31 cellular contexts compared by ENCODE assay signal in the genomic region with DNA sequence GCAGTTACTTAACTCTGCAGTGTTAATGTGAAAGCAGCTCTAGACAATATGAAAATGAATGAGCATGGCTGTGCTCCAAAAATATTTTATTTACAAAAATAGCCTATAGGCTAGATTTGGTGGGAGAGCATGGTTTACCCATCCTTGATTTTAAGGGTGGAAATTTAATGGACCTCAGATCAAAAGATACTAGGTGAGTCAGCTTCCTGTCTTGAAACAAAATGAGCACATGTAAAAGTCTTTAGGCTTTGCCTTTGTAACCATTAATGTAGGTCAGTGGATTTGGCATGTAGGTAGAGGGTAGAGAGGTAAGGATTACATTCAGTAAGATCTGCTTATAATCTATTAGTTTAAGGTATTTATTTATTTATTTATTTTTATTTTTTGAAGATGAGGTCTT.
DNase-seq lines count a peak whose midpoint lies in the region; TF ChIP-seq lines count a peak whose summit lies in the region.
"Had no signal": no experiment of that assay in that cellular context is flagged by ENCODE, and none has a peak within 500 bp of the region (broad histone marks: within the 10 kb centered on the region; RNA-seq: fewer than 3 reads in every experiment).

No MANE protein-coding gene starts in this region.

- no peaks in the 10 kb centered on the region for H3K36me3 ChIP-seq in mesodermal cell (ENCODE audit: control insufficient read depth, insufficient read depth, low read length)
- H3K36me3 ChIP-seq in OCI-LY7 (ENCODE audit: insufficient read depth, low read length): no peaks in the 10 kb centered on the region
- H3K36me3 ChIP-seq: BE2C, prostate gland, tibial nerve had no signal

- H3K79me2 ChIP-seq in OCI-LY7 (ENCODE audit: insufficient read depth, low read depth, low read length): no peaks in the 10 kb centered on the region

- CTCF ChIA-PET in OCI-LY7 (lab: Charles Lee; ENCODE audit: unreplicated experiment): no interaction called here

- H3K27ac ChIP-seq in mesodermal cell (ENCODE audit: low read depth, low read length, severe bottlenecking) (peak overlapping the region; percentile 77), OCI-LY7 (ENCODE audit: low read depth, low read length, poor library complexity, severe bottlenecking) (no peak overlapping the region)
- H3K27ac ChIP-seq: prostate gland had no signal

- POLR2A ChIA-PET in OCI-LY7 (lab: Charles Lee): no interaction called here

- H3K9me2 ChIP-seq in OCI-LY7 (ENCODE audit: insufficient read depth, low read length): no peaks in the 10 kb centered on the region

- H3K4me1 ChIP-seq in mesodermal cell (ENCODE audit: control insufficient read depth, insufficient read depth, low read length, poor library complexity, severe bottlenecking) (peaks cover 22% of the 10 kb centered on the region), OCI-LY7 (ENCODE audit: insufficient read depth, low read length, poor library complexity, severe bottlenecking) (no peaks in the 10 kb centered on the region)
- H3K4me1 ChIP-seq: BE2C, prostate gland, tibial nerve had no signal

- H2AFZ ChIP-seq in OCI-LY7 (ENCODE audit: low read length): no peak overlapping the region

- H3K9me3 ChIP-seq in mesodermal cell (ENCODE audit: control insufficient read depth, low read length): peaks cover 1% of the 10 kb centered on the region
- no peaks in the 10 kb centered on the region for H3K9me3 ChIP-seq in OCI-LY7 (ENCODE audit: low read length)
- H3K9me3 ChIP-seq: BE2C, prostate gland had no signal

- no peak overlapping the region for H3K4me2 ChIP-seq in OCI-LY7 (ENCODE audit: low read length)

- no peaks in the 10 kb centered on the region for H4K20me1 ChIP-seq in OCI-LY7 (ENCODE audit: insufficient read depth, low read length)

- H3K4me3 ChIP-seq in mesodermal cell (ENCODE audit: extremely low read depth, insufficient read depth, low read length, poor library complexity, severe bottlenecking) (no peak overlapping the region), OCI-LY7 (ENCODE audit: low read depth, low read length, poor library complexity, severe bottlenecking) (no peak overlapping the region)
- H3K4me3 ChIP-seq: prostate gland, tibial nerve had no signal

- DNase-seq in EH (ENCODE audit: low read depth) (peak; percentile 28), HT1080 (ENCODE audit: low read depth) (peak; percentile 41), amniotic epithelial cell (ENCODE audit: low read depth) (peak; percentile 27), GM20000 (ENCODE audit: low spot score) (no peak), T-helper 9 cell (no peak), OCI-LY7 (ENCODE audit: low spot score) (no peak)
- DNase-seq in stimulated activated CD4-positive, alpha-beta T cell treated with anti-CD3 and anti-CD28 coated beads, Interleukin-15, amount 100 ng/mL, for 24 hours: no peak
- DNase-seq: activated CD4-positive, alpha-beta T cell treated with anti-CD3 and anti-CD28 coated beads, Interleukin-2, amount 50 U/mL, for 1 hour; activated CD8-positive, alpha-beta memory T cell treated with anti-CD3 and anti-CD28 coated beads, Interleukin-2, amount 10 ng/mL, durations not matched to agents 7 days and 5 days; activated gamma-delta T cell treated with Interleukin-2 at 50 U/mL for 16 hours; activated naive CD8-positive, alpha-beta T cell treated with anti-CD3 and anti-CD28 coated beads, Interleukin-2, amount 10 ng/mL, durations not matched to agents 7 days and 5 days; activated T-cell treated with anti-CD3 and anti-CD28 coated beads, Interleukin-2, amount 50 U/mL, for 4 hours; BE2C; CD8-positive, alpha-beta T cell; central memory CD4-positive, alpha-beta T cell; cortex of kidney; effector memory CD8-positive, alpha-beta T cell; foreskin fibroblast; head of caudate nucleus; IMR-90; kidney; midbrain; naive B cell; NCI-H1092 treated with DMSO at 0.1 percent for 48 hours; NCI-H187; NCI-H524 treated with DMSO at 0.1 percent for 48 hours; stimulated activated CD4-positive, alpha-beta T cell treated with anti-CD3 and anti-CD28 coated beads, Interleukin-2, amount 100 ng/mL, for 48 hours; T-cell had no signal

- BruUV-seq in OCI-LY7 (replicated peaks; lab: Mats Ljungman, UMichigan): no TSS peak

- intact Hi-C loops in OCI-LY7 (cut with micrococcal nuclease; ENCODE audit: unreplicated experiment): no loop called here

- TF ChIP-seq CTCF in GM20000 (IDR thresholded peaks at IDR 0.05; ENCODE audit: extremely low read depth, missing control alignments): no peak
- TF ChIP-seq CTCF in OCI-LY7 (conservative IDR thresholded peaks at IDR 0.05; ENCODE audit: low read length): no peak

Comparison
In these comparisons a context has a peak if more than half of its experiments do, and no peak if none do; other contexts are left out.
1. DNase-seq: peak in EH (single experiment), HT1080 (single experiment) and amniotic epithelial cell (single experiment); none in GM20000 (single experiment), T-helper 9 cell (single experiment), stimulated activated CD4-positive, alpha-beta T cell treated with anti-CD3 and anti-CD28 coated beads, Interleukin-15, amount 100 ng/mL, for 24 hours (single experiment) and OCI-LY7 (single experiment).